ENCODE assay signal across 8 cellular contexts in genomic region chr3:16264708-16265454, GRCh38. TPM values are rescaled to one million over a fixed set of nuclear protein-coding genes. Genes with fewer than 3 reads are reported as not detected.
A peak's percentile ranks its signal among the peaks of the same experiment; 100 is the strongest.
DNase-seq lines count a peak whose midpoint lies in the region; ATAC-seq lines count a peak whose summit lies in the region.

DPH3 (minus strand) TSS chr3:16264943; CDS start chr3:16264876, 67 bp downstream.
OXNAD1 (plus strand) TSS chr3:16265212; CDS start chr3:16270953, 5,741 bp downstream.

- H3K27me3 Mint-ChIP-seq in activated CD4-positive, alpha-beta T cell treated with anti-CD3 and anti-CD28 coated beads, Interleukin-2, amount 10 ng/mL, durations not matched to agents 7 days and 5 days = no peaks in the 10 kb centered on the region

- peak within 1 kb of the TSS; percentile 99 for H3K4me3 Mint-ChIP-seq in activated CD4-positive, alpha-beta T cell treated with anti-CD3 and anti-CD28 coated beads, Interleukin-2, amount 10 ng/mL, durations not matched to agents 7 days and 5 days

- POLR2A ChIA-PET in activated CD4-positive, alpha-beta T cell treated with anti-CD3 and anti-CD28 coated beads, Interleukin-2, amount 10 ng/mL, durations not matched to agents 7 days and 5 days (lab: Charles Lee) = interaction anchor here (0.6 to 1.4 kb wide), 2 partner anchors 247 to 290 kb away, joined by 4 to 5 read pairs; no protein-coding TSS in a partner anchor

- peaks cover 13 to 31% (median 22%) of the 10 kb centered on the region in 11 experiments; a peak in 20 of 22 replicates for H3K36me3 ChIP-seq in BLaER1 treated with 17β-estradiol and CSF1 and Interleukin-3, amounts not matched to agents 10 nM and 100 nM

- no peaks in the 10 kb centered on the region for H3K27me3 ChIP-seq in BLaER1 treated with 17β-estradiol and CSF1 and Interleukin-3, amounts not matched to agents 10 nM and 100 nM

- peak within 1 kb of the TSS; percentile 89 to 98 (median 93) for H3K4me2 ChIP-seq in BLaER1 treated with 17β-estradiol and CSF1 and Interleukin-3, amounts not matched to agents 10 nM and 100 nM

- peaks cover 42% of the 10 kb centered on the region for H3K4me1 Mint-ChIP-seq in activated CD4-positive, alpha-beta T cell treated with anti-CD3 and anti-CD28 coated beads, Interleukin-2, amount 10 ng/mL, durations not matched to agents 7 days and 5 days

- peak within 1 kb of the TSS; percentile 69 to 90 (median 77) for H3K27ac ChIP-seq in BLaER1 treated with 17β-estradiol and CSF1 and Interleukin-3, amounts not matched to agents 10 nM and 100 nM

- peak within 1 kb of the TSS; percentile 77 to 96 (median 85) for H3K4me3 ChIP-seq in BLaER1 treated with 17β-estradiol and CSF1 and Interleukin-3, amounts not matched to agents 10 nM and 100 nM

- peak within 1 kb of the TSS; percentile 98 for H3K27ac Mint-ChIP-seq in activated CD4-positive, alpha-beta T cell treated with anti-CD3 and anti-CD28 coated beads, Interleukin-2, amount 10 ng/mL, durations not matched to agents 7 days and 5 days

- peak; percentile 98 for DNase-seq in NCI-H69 (lab: John Stamatoyannopoulos, UW)
- peak; percentile 100 for DNase-seq in activated CD4-positive, alpha-beta T cell treated with anti-CD3 and anti-CD28 coated beads, Interleukin-2, amount 10 ng/mL, durations not matched to agents 7 days and 5 days
- DNase-seq in cortex of kidney (lab: John Stamatoyannopoulos, UW) = peak; percentile 76
- peak; percentile 100 for DNase-seq in left kidney (ENCODE audit: low read depth, low spot score)
- peak; percentile 99 for DNase-seq in stimulated activated CD4-positive, alpha-beta T cell treated with anti-CD3 and anti-CD28 coated beads, Interleukin-2, amount 100 ng/mL, for 24 hours

- CTCF ChIA-PET in activated CD4-positive, alpha-beta T cell treated with anti-CD3 and anti-CD28 coated beads, Interleukin-2, amount 10 ng/mL, durations not matched to agents 7 days and 5 days (lab: Charles Lee) = interaction anchor here (0.6 to 5.6 kb wide), 10 partner anchors 10 to 472 kb away, joined by 3 to 42 read pairs (median 4); no protein-coding TSS in a partner anchor

- ATAC-seq in GM19328 (IDR thresholded peaks at IDR 0.05; ENCODE audit: unreplicated experiment) (peak; percentile 99), HG03520 (IDR thresholded peaks at IDR 0.05; ENCODE audit: unreplicated experiment) (peak; percentile 99)

- no peaks in the 10 kb centered on the region for H3K9me3 Mint-ChIP-seq in activated CD4-positive, alpha-beta T cell treated with anti-CD3 and anti-CD28 coated beads, Interleukin-2, amount 10 ng/mL, durations not matched to agents 7 days and 5 days

- no peaks in the 10 kb centered on the region for H3K9me3 ChIP-seq in BLaER1 treated with 17β-estradiol and CSF1 and Interleukin-3, amounts not matched to agents 10 nM and 100 nM (replicated peaks in 1 of 11)

- H3K36me3 Mint-ChIP-seq in activated CD4-positive, alpha-beta T cell treated with anti-CD3 and anti-CD28 coated beads, Interleukin-2, amount 10 ng/mL, durations not matched to agents 7 days and 5 days (ENCODE audit: low read depth) = peaks cover 7% of the 10 kb centered on the region

- peaks cover 0 to 18% (median 0%) of the 10 kb centered on the region in 11 experiments; a peak in 6 of 22 replicates for H4K20me1 ChIP-seq in BLaER1 treated with 17β-estradiol and CSF1 and Interleukin-3, amounts not matched to agents 10 nM and 100 nM

- H3K4me1 ChIP-seq in BLaER1 treated with 17β-estradiol and CSF1 and Interleukin-3, amounts not matched to agents 10 nM and 100 nM = peaks cover 32 to 65% (median 43%) of the 10 kb centered on the region in 10 experiments

- H3K9ac ChIP-seq in BLaER1 treated with 17β-estradiol and CSF1 and Interleukin-3, amounts not matched to agents 10 nM and 100 nM = peak within 1 kb of the TSS; percentile 79 to 91 (median 86)

RNA-seq across cellular contexts. Expression of gene DPH3, which starts in this region (rescaled TPM):
- total RNA-seq in activated CD4-positive, alpha-beta T cell treated with anti-CD3 and anti-CD28 coated beads, Interleukin-2, amount 10 ng/mL, durations not matched to agents 7 days and 5 days = 10 to 100 TPM; 12.6 to 14.4 TPM

RNA-seq across cellular contexts. Expression of gene OXNAD1, which starts in this region (rescaled TPM):
- 10 to 100 TPM; 64.0 to 70.4 TPM for total RNA-seq in activated CD4-positive, alpha-beta T cell treated with anti-CD3 and anti-CD28 coated beads, Interleukin-2, amount 10 ng/mL, durations not matched to agents 7 days and 5 days

Comparison
In these comparisons a context has a peak if more than half of its experiments do, and no peak if none do; other contexts are left out.
1. Peak in every context shown above with its lines: DNase-seq, ATAC-seq, H3K4me3 ChIP-seq and H3K27ac ChIP-seq.